Comparison of ENCODE assay signal across 8 cellular contexts in the genomic region with DNA sequence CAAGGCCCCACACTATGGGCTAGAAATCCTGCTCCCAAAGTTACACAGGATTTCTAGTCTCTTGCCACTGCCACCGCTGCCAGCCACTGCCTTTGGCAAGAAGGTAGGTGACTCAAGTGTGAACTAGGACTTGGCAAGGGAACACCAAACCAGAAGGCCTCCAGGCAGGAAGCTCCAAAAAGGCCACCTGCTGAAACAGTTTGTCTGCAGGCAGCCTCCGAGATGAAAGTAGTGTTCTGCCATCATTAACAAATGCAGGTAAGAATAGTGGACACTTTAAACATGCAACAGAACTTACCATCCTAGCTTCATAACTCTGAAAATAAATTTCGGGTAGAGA. TPM values are rescaled to one million over a fixed set of nuclear protein-coding genes. Genes with fewer than 3 reads are reported as not detected.
DNase-seq lines count a peak whose midpoint lies in the region; ATAC-seq lines count a peak whose summit lies in the region.

No MANE protein-coding gene starts in this region.

- no peaks in the 10 kb centered on the region for H3K27me3 Mint-ChIP-seq in central memory CD8-positive, alpha-beta T cell

- peaks cover 71% of the 10 kb centered on the region for H3K4me1 Mint-ChIP-seq in central memory CD8-positive, alpha-beta T cell

- ATAC-seq in central memory CD8-positive, alpha-beta T cell (replicated peaks; ENCODE audit: extremely low read depth, poor library complexity, severe bottlenecking) = no peak
- ATAC-seq in HG02870 (IDR thresholded peaks at IDR 0.05; ENCODE audit: unreplicated experiment) (no peak), GM18517 (IDR thresholded peaks at IDR 0.05; ENCODE audit: unreplicated experiment) (no peak)

- peak overlapping the region; percentile 92 for H3K27ac Mint-ChIP-seq in central memory CD8-positive, alpha-beta T cell (ENCODE audit: low read depth)

- DNase-seq in Caki2 (ENCODE audit: low read depth) = peak; percentile 42
- peak; percentile 78 for DNase-seq in NCI-H2196 treated with DMSO at 0.1 percent for 48 hours (lab: John Stamatoyannopoulos, UW; ENCODE audit: unreplicated experiment)
- no peak for DNase-seq in central memory CD8-positive, alpha-beta T cell (ENCODE audit: low spot score in 2 of 2)
- DNase-seq in occipital lobe (lab: John Stamatoyannopoulos, UW) = peak; percentile 75
- no peak for DNase-seq in NK-92 treated with Interleukin-12 subunit alpha and Interleukin-12 subunit beta, amount 100 ng/mL, for 24 hours (lab: John Stamatoyannopoulos, UW)
- no peak for DNase-seq in DMS53 (lab: John Stamatoyannopoulos, UW)

- peaks cover 32% of the 10 kb centered on the region for H3K36me3 Mint-ChIP-seq in central memory CD8-positive, alpha-beta T cell (ENCODE audit: insufficient read depth)

- in situ Hi-C loops in Caki2 (cut with HindIII; ENCODE audit: low pct_unique_long_range_greater_than_20kb, low sequenced_read_pairs) = no loop called here

- peak overlapping the region; percentile 71 for H3K4me3 Mint-ChIP-seq in central memory CD8-positive, alpha-beta T cell

- no peaks in the 10 kb centered on the region for H3K9me3 Mint-ChIP-seq in central memory CD8-positive, alpha-beta T cell

RNA-seq across cellular contexts. Expression of a gene that starts 3.9 kb away (rescaled TPM):
- total RNA-seq in Caki2 (2014; rRNA removed; shearing (Covaris generic); ENCODE audit: low replicate concordance) = 26.1 and 77.6 TPM in 2 replicates
- total RNA-seq in occipital lobe = 170 TPM

Comparison
In these comparisons a context has a peak if more than half of its experiments do, and no peak if none do; other contexts are left out.
1. DNase-seq: peak in Caki2 (single experiment), NCI-H2196 treated with DMSO at 0.1 percent for 48 hours (single experiment) and occipital lobe (single experiment); none in central memory CD8-positive, alpha-beta T cell (0 of 2), NK-92 treated with Interleukin-12 subunit alpha and Interleukin-12 subunit beta, amount 100 ng/mL, for 24 hours (single experiment) and DMS53 (single experiment).